Comparison of ENCODE assay signal across 8 cellular contexts in genomic region chr1:205630241-205630640, GRCh38. TPM values are rescaled to one million over a fixed set of nuclear protein-coding genes. Genes with fewer than 3 reads are reported as not detected.
DNase-seq lines count a peak whose midpoint lies in the region; ATAC-seq and TF ChIP-seq lines count a peak whose summit lies in the region.

No MANE protein-coding gene starts in this region.

- H3K27me3 ChIP-seq in trophoblast cell (ENCODE audit: insufficient read depth, low read length): no peaks in the 10 kb centered on the region

- H2BK12ac ChIP-seq in trophoblast cell (ENCODE audit: low read length): no peak overlapping the region

- H3K4me1 ChIP-seq in trophoblast cell (ENCODE audit: control insufficient read depth in 1 of 2, insufficient read depth in 2 of 2, low read length in 2 of 2): peaks cover 0 to 2% of the 10 kb centered on the region in 2 experiments

- DNase-seq in ELR (ENCODE audit: low read depth) (peak; percentile 36), RKO (ENCODE audit: low spot score) (peak; percentile 59), epithelial cell of esophagus (ENCODE audit: low read depth) (no peak), trophoblast cell (peak in 1 of 2 donors; percentile 2), NCI-H2196 treated with DMSO at 0.1 percent for 48 hours (lab: John Stamatoyannopoulos, UW; ENCODE audit: unreplicated experiment) (no peak), NCI-H748 (lab: John Stamatoyannopoulos, UW; ENCODE audit: unreplicated experiment) (no peak)

- no peak overlapping the region for H3K4ac ChIP-seq in trophoblast cell (ENCODE audit: low read depth, low read length)

- ATAC-seq in HG02610 (IDR thresholded peaks at IDR 0.05; ENCODE audit: unreplicated experiment): no peak
- ATAC-seq in GM19035 (IDR thresholded peaks at IDR 0.05; ENCODE audit: unreplicated experiment): no peak

- no peak overlapping the region for H4K91ac ChIP-seq in trophoblast cell (ENCODE audit: low read depth, low read length)

- H4K8ac ChIP-seq in trophoblast cell (ENCODE audit: low read depth, low read length): no peak overlapping the region

- H3K36me3 ChIP-seq in trophoblast cell (ENCODE audit: control insufficient read depth in 1 of 2, insufficient read depth in 2 of 2, low read length in 2 of 2): no peaks in the 10 kb centered on the region

- no peak overlapping the region for H2BK5ac ChIP-seq in trophoblast cell (ENCODE audit: low read depth, low read length, poor library complexity)

- no peak overlapping the region for H3K27ac ChIP-seq in trophoblast cell (ENCODE audit: low read depth, low read length)

- H3K4me2 ChIP-seq in trophoblast cell (ENCODE audit: low read length): peak overlapping the region; percentile 29

- peaks cover 14% of the 10 kb centered on the region for H3K79me2 ChIP-seq in trophoblast cell (ENCODE audit: control insufficient read depth, insufficient read depth, low read length, poor library complexity)

- WGBS in trophoblast cell (ENCODE audit: extremely low coverage, insufficient coverage, insufficient read length): no CpG with 5 or more reads among the region's 3 CpGs

- no peaks in the 10 kb centered on the region for H3K9me3 ChIP-seq in trophoblast cell (ENCODE audit: insufficient read depth, low read depth, low read length)

- H3K79me1 ChIP-seq in trophoblast cell (ENCODE audit: low read length): peaks cover 8% of the 10 kb centered on the region

- no peak overlapping the region for H3K23ac ChIP-seq in trophoblast cell (ENCODE audit: low read length)

- H3K4me3 ChIP-seq in epithelial cell of esophagus (ENCODE audit: low read length) (peak overlapping the region; percentile 72), trophoblast cell (ENCODE audit: low read depth, low read length) (no peak overlapping the region)

- H3K18ac ChIP-seq in trophoblast cell (ENCODE audit: low read length): no peak overlapping the region

- no peak overlapping the region for H4K12ac ChIP-seq in trophoblast cell (ENCODE audit: low read depth, low read length)

- H3K14ac ChIP-seq in trophoblast cell (ENCODE audit: low read length): no peak overlapping the region

- H2BK120ac ChIP-seq in trophoblast cell (ENCODE audit: insufficient read depth, low read length, poor library complexity): no peak overlapping the region

- no peak overlapping the region for H2AFZ ChIP-seq in trophoblast cell (ENCODE audit: insufficient read depth, low read length, poor library complexity)

- no peak for TF ChIP-seq CTCF in epithelial cell of esophagus (IDR thresholded peaks at IDR 0.05; ENCODE audit: insufficient read depth, low read depth, low read length, missing control alignments)

- no peak overlapping the region for H3K9ac ChIP-seq in trophoblast cell (ENCODE audit: low read length)

- no peak overlapping the region for H2AK5ac ChIP-seq in trophoblast cell (ENCODE audit: low read length)

RNA-seq across cellular contexts. Expression of gene ELK4, which starts 1.6 kb away (rescaled TPM):
- polyA plus RNA-seq in trophoblast cell (2013): 8.0 and 8.1 TPM in 2 replicates

RNA-seq across cellular contexts. Expression of gene SLC45A3, which starts 50.1 kb away (rescaled TPM):
- polyA plus RNA-seq in trophoblast cell (2013): 1.7 and 1.8 TPM in 2 replicates

Comparison
In these comparisons a context has a peak if more than half of its experiments do, and no peak if none do; other contexts are left out.
1. DNase-seq: peak in ELR (single experiment) and RKO (single experiment); none in epithelial cell of esophagus (single experiment), NCI-H2196 treated with DMSO at 0.1 percent for 48 hours (single experiment) and NCI-H748 (single experiment).